In the genomic region with DNA sequence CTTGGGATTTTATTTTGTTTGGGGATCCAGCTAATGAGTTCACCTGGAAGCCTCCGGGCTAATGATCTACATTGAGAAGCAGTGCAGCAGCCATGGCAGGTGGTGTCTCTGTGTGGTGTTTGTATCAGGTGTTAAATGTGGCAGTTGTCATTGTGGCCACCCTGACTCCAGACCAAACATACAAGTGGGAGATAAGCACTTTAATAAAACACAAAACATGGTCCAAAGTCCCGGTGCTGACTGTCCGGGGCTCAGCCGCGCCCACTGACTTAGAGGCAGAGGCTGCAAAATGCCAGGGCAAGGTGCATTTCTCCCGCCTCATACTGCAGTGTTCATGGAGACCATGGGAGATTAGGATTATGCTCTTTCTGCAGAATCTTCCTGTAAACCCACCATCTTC, we compare ENCODE assay signal across 15 cellular contexts. TPM values are rescaled to one million over a fixed set of nuclear protein-coding genes. Genes with fewer than 3 reads are reported as not detected.
"Had no signal": no experiment of that assay in that cellular context is flagged by ENCODE, and none has a peak within 500 bp of the region (broad histone marks: within the 10 kb centered on the region; RNA-seq: fewer than 3 reads in every experiment).

No MANE protein-coding gene starts in this region.

RNA-seq across cellular contexts. Expression of a gene that starts 23.6 kb away (rescaled TPM):
- total RNA-seq: activated B cell treated with CpG ODN at 0.5 μM for 24 hours; activated CD4-positive, alpha-beta memory T cell treated with anti-CD3 and anti-CD28 coated beads for 36 hours; activated CD4-positive, alpha-beta memory T cell treated with anti-CD3 and anti-CD28 coated beads, Interleukin-2, amount 10 ng/mL, durations not matched to agents 7 days and 5 days; activated CD4-positive, alpha-beta T cell treated with anti-CD3 and anti-CD28 coated beads for 36 hours; activated CD4-positive, alpha-beta T cell treated with anti-CD3 and anti-CD28 coated beads, Interleukin-2, amount 10 ng/mL, durations not matched to agents 24 days and 14 days; activated CD4-positive, alpha-beta T cell treated with anti-CD3 and anti-CD28 coated beads, Interleukin-2, amount 10 ng/mL, durations not matched to agents 7 days and 5 days; activated CD8-positive, alpha-beta memory T cell treated with anti-CD3 and anti-CD28 coated beads for 36 hours; activated CD8-positive, alpha-beta memory T cell treated with anti-CD3 and anti-CD28 coated beads, Interleukin-2, amount 10 ng/mL, durations not matched to agents 7 days and 5 days; activated CD8-positive, alpha-beta T cell treated with anti-CD3 and anti-CD28 coated beads for 36 hours; activated CD8-positive, alpha-beta T cell treated with anti-CD3 and anti-CD28 coated beads, Interleukin-2, amount 10 ng/mL, durations not matched to agents 7 days and 5 days; T-cell; T-helper 1 cell treated with Interleukin-12 subunit alpha and Interleukin-12 subunit beta and Interleukin-4 antibody, amounts not matched to agents 30 ng/mL and 1 ng/mL, for 36 hours; T-helper 17 cell; T-helper 2 cell treated with Interferon-gamma antibody and Interleukin-4, amounts not matched to agents 100 ng/mL and 5 ng/mL, for 36 hours; WTC11 had no signal

RNA-seq across cellular contexts. Expression of a gene that starts 58.5 kb away (rescaled TPM):
- total RNA-seq: activated CD4-positive, alpha-beta T cell treated with anti-CD3 and anti-CD28 coated beads, Interleukin-2, amount 10 ng/mL, durations not matched to agents 24 days and 14 days; T-helper 2 cell treated with Interferon-gamma antibody and Interleukin-4, amounts not matched to agents 100 ng/mL and 5 ng/mL, for 36 hours; WTC11 had no signal
